In the genomic region with DNA sequence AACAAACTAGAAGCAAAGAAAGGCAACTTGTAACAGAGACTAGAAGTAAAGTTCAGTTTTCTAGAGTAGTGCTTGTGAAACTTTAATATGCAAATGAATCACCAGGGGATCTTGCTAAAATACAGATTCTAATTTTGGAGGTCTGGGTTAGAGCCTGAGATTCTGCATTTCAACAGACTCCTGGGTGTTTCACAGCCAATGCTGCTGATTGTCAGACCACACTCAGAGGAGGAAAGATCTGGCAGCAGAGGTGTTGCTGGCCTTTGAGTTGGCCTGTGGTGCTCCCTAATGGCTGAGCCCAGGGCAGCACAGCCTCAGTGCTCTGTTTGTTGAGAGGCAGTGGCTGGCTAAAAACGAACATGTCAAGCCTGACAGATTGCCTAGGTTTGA, we compare ENCODE assay signal across 9 cellular contexts. TPM values are rescaled to one million over a fixed set of nuclear protein-coding genes. Genes with fewer than 3 reads are reported as not detected.
DNase-seq lines count a peak whose midpoint lies in the region; ATAC-seq and TF ChIP-seq lines count a peak whose summit lies in the region.
"Had no signal": no experiment of that assay in that cellular context is flagged by ENCODE, and none has a peak within 500 bp of the region (broad histone marks: within the 10 kb centered on the region; RNA-seq: fewer than 3 reads in every experiment).

No MANE protein-coding gene starts in this region.

- H3K9ac ChIP-seq in MM.1S (ENCODE audit: low read length) = peak overlapping the region; percentile 13; the same call in 1 of the 2 replicates

- peaks cover 47% of the 10 kb centered on the region for H3K4me1 ChIP-seq in MM.1S (ENCODE audit: low read length)
- peaks cover 0 to 97% of the 10 kb centered on the region in 2 donors for H3K4me1 ChIP-seq in right atrium auricular region

- H3K9me3 ChIP-seq in MM.1S (replicated peaks; ENCODE audit: insufficient read depth, low read length) (no peaks in the 10 kb centered on the region), right atrium auricular region (no peaks in the 10 kb centered on the region)

- ATAC-seq in GM21360 (IDR thresholded peaks at IDR 0.05; ENCODE audit: unreplicated experiment) (peak; percentile 49), HG02884 (IDR thresholded peaks at IDR 0.05; ENCODE audit: unreplicated experiment) (no peak), HG03025 (IDR thresholded peaks at IDR 0.05; ENCODE audit: low FRiP score, unreplicated experiment) (no peak)
- ATAC-seq: Panc1 had no signal

- no peak overlapping the region for H2AFZ ChIP-seq in MM.1S (ENCODE audit: low read length)

- H3K4me3 ChIP-seq in MM.1S (ENCODE audit: low read length) (peak overlapping the region; percentile 28), right atrium auricular region (no peak overlapping the region)

- peak; percentile 65 for TF ChIP-seq CTCF in MM.1S (IDR thresholded peaks at IDR 0.05; ENCODE audit: low read length)
- TF ChIP-seq CTCF in right atrium auricular region (IDR thresholded peaks at IDR 0.05) = peak in 1 of 2 donors; percentile 40

- peaks cover 5% of the 10 kb centered on the region; the same call in 1 of the 2 replicates for H3K36me3 ChIP-seq in MM.1S (replicated peaks; ENCODE audit: insufficient read depth, low read length)
- peaks cover 19% of the 10 kb centered on the region for H3K36me3 ChIP-seq in right atrium auricular region

- peak; percentile 40 for DNase-seq in ELF-1 (ENCODE audit: low read depth, low spot score)
- peak; percentile 77 for DNase-seq in MM.1S
- DNase-seq in right atrium auricular region (ENCODE audit: low spot score) = no peak
- DNase-seq in foreskin melanocyte = no peak
- no peak for DNase-seq in stimulated activated CD4-positive, alpha-beta T cell treated with anti-CD3 and anti-CD28 coated beads, Interleukin-4, amount 100 ng/mL, for 24 hours

- H4K20me1 ChIP-seq in MM.1S (ENCODE audit: insufficient read depth, low read length) = 0 out of 2 replicates have a peak, but pooled peaks cover 3% of the 10 kb centered on the region

- H3K27ac ChIP-seq in MM.1S (ENCODE audit: low read length) = peak overlapping the region; percentile 62; the same call in 1 of the 2 replicates
- H3K27ac ChIP-seq in right atrium auricular region = peak overlapping the region; percentile 81 to 88

- no peaks in the 10 kb centered on the region for H3K9me2 ChIP-seq in MM.1S (replicated peaks; ENCODE audit: insufficient read depth, low read length)

- peaks cover 70% of the 10 kb centered on the region for H3K79me2 ChIP-seq in MM.1S (ENCODE audit: low read length)

- H3F3A ChIP-seq in MM.1S (ENCODE audit: insufficient read depth, low read length) = peaks cover 27% of the 10 kb centered on the region

- H3K27me3 ChIP-seq in MM.1S (replicated peaks; ENCODE audit: insufficient read depth, low read length) (no peaks in the 10 kb centered on the region), right atrium auricular region (no peaks in the 10 kb centered on the region)

- H3K4me2 ChIP-seq in MM.1S (ENCODE audit: low read depth, low read length) = peak overlapping the region; percentile 72

RNA-seq across cellular contexts. Expression of a gene that starts 5.4 kb away (rescaled TPM):
- 10 to 100 TPM; 43.0 to 62.9 TPM for total RNA-seq in right atrium auricular region

RNA-seq across cellular contexts. Expression of a gene that starts 32.7 kb away (rescaled TPM):
- total RNA-seq in right atrium auricular region = 1 to 10 TPM; 7.3 to 8.9 TPM

RNA-seq across cellular contexts. Expression of a gene that starts 47.8 kb away (rescaled TPM):
- total RNA-seq in right atrium auricular region = 10 to 100 TPM in 1 of 2 donors, 1 to 10 TPM in 1; 5.2 to 11.6 TPM

RNA-seq across cellular contexts. Expression of a gene that starts 54.4 kb away (rescaled TPM):
- total RNA-seq in right atrium auricular region = under 1 TPM; 0.55 to 0.82 TPM

Comparison
In these comparisons a context has a peak if more than half of its experiments do, and no peak if none do; other contexts are left out.
1. DNase-seq: peak in ELF-1 (single experiment) and MM.1S (single experiment); none in right atrium auricular region (single experiment), foreskin melanocyte (single experiment) and stimulated activated CD4-positive, alpha-beta T cell treated with anti-CD3 and anti-CD28 coated beads, Interleukin-4, amount 100 ng/mL, for 24 hours (single experiment).